2 cellular contexts compared by ENCODE assay signal in the genomic region with DNA sequence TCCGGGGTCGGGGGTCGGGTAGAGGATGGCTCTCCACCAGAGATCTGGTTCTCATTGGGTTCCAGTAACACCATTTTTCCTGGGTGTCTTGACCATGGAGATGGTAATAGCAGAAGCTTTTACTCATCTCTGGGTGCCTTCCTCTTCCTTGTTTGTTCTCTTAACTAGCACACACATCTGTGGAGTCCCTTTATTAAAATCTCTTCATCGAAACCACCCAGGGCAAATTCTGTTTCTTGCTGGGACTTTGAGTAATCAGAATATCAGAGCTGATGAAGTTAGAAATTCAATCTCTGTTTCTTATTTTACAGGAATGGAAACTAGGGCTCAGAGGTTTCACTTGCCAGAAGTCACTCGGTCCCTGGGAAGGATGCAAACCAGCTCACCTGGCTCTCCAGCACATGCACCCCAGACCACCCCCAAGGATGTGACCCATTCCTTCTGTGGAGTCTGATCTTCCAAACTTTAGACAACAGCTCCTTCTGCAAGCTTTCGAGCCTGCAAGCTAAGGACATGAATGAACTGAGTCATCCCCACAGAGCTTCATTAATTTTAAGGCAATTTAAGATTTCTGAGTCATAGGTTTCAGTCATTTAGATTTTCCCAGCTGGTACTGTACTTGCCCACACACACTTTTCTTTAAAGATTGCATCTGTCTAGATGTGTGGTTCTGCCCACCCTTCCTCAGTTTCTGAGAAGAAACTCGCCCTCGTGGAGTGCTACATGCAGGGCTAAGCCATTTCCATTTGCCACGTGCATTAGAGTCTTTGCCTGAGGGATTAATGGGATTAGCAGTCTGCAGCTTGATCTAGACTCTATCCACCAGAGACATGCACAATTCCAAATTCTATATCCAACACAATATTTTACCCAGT.
TF ChIP-seq lines count a peak whose summit lies in the region.

No MANE protein-coding gene starts in this region.

TF ChIP-seq in SK-N-SH, 30 proteins besides CTCF, POLR2A, EP300 and RAD21:
- TF ChIP-seq, protein P1, sequence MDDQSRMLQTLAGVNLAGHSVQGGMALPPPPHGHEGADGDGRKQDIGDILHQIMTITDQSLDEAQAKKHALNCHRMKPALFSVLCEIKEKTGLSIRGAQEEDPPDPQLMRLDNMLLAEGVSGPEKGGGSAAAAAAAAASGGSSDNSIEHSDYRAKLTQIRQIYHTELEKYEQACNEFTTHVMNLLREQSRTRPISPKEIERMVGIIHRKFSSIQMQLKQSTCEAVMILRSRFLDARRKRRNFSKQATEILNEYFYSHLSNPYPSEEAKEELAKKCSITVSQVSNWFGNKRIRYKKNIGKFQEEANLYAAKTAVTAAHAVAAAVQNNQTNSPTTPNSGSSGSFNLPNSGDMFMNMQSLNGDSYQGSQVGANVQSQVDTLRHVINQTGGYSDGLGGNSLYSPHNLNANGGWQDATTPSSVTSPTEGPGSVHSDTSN (IDR thresholded peaks at IDR 0.05): peak; percentile 78
- no peak for TF ChIP-seq EZH2phosphoT487 (IDR thresholded peaks at IDR 0.05; ENCODE audit: borderline replicate concordance, low read depth)
- peak; percentile 22; the same call in 1 of the 2 replicates for TF ChIP-seq SIN3A (IDR thresholded peaks at IDR 0.05; ENCODE audit: borderline replicate concordance, low read depth, low read length)
- TF ChIP-seq MEF2A (IDR thresholded peaks at IDR 0.05; ENCODE audit: borderline replicate concordance, low read depth): no peak
- TF ChIP-seq, protein P2, sequence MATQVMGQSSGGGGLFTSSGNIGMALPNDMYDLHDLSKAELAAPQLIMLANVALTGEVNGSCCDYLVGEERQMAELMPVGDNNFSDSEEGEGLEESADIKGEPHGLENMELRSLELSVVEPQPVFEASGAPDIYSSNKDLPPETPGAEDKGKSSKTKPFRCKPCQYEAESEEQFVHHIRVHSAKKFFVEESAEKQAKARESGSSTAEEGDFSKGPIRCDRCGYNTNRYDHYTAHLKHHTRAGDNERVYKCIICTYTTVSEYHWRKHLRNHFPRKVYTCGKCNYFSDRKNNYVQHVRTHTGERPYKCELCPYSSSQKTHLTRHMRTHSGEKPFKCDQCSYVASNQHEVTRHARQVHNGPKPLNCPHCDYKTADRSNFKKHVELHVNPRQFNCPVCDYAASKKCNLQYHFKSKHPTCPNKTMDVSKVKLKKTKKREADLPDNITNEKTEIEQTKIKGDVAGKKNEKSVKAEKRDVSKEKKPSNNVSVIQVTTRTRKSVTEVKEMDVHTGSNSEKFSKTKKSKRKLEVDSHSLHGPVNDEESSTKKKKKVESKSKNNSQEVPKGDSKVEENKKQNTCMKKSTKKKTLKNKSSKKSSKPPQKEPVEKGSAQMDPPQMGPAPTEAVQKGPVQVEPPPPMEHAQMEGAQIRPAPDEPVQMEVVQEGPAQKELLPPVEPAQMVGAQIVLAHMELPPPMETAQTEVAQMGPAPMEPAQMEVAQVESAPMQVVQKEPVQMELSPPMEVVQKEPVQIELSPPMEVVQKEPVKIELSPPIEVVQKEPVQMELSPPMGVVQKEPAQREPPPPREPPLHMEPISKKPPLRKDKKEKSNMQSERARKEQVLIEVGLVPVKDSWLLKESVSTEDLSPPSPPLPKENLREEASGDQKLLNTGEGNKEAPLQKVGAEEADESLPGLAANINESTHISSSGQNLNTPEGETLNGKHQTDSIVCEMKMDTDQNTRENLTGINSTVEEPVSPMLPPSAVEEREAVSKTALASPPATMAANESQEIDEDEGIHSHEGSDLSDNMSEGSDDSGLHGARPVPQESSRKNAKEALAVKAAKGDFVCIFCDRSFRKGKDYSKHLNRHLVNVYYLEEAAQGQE (IDR thresholded peaks at IDR 0.05; ENCODE audit: low read depth, low read length): no peak
- TF ChIP-seq RFX5 (IDR thresholded peaks at IDR 0.05; ENCODE audit: low read length): no peak
- TF ChIP-seq RCOR1 (IDR thresholded peaks at IDR 0.05; ENCODE audit: low read length): no peak
- TF ChIP-seq POLR2AphosphoS5 (IDR thresholded peaks at IDR 0.05; ENCODE audit: low read depth, low read length): peak; percentile 42; the same call in 1 of the 2 replicates
- TF ChIP-seq, protein P3, sequence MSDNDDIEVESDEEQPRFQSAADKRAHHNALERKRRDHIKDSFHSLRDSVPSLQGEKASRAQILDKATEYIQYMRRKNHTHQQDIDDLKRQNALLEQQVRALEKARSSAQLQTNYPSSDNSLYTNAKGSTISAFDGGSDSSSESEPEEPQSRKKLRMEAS (IDR thresholded peaks at IDR 0.05; ENCODE audit: low read depth): peak; percentile 92
- TF ChIP-seq FOSL2 (IDR thresholded peaks at IDR 0.05; ENCODE audit: borderline replicate concordance, low read depth): peak; percentile 89
- TF ChIP-seq, protein P4, sequence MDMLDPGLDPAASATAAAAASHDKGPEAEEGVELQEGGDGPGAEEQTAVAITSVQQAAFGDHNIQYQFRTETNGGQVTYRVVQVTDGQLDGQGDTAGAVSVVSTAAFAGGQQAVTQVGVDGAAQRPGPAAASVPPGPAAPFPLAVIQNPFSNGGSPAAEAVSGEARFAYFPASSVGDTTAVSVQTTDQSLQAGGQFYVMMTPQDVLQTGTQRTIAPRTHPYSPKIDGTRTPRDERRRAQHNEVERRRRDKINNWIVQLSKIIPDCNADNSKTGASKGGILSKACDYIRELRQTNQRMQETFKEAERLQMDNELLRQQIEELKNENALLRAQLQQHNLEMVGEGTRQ (IDR thresholded peaks at IDR 0.05; ENCODE audit: borderline replicate concordance, low read depth, low read length): no peak
- no peak for TF ChIP-seq RXRA (IDR thresholded peaks at IDR 0.05; ENCODE audit: borderline replicate concordance, low read depth)
- TF ChIP-seq FOXM1 (IDR thresholded peaks at IDR 0.05; ENCODE audit: low read depth): 0 out of 2 replicates have a peak, but pooled peaks have one; percentile 20
- TF ChIP-seq TCF12 (IDR thresholded peaks at IDR 0.05): peak; percentile 48
- peak; percentile 82 for TF ChIP-seq JUND (IDR thresholded peaks at IDR 0.05)
- TF ChIP-seq NFIC (IDR thresholded peaks at IDR 0.05; ENCODE audit: borderline replicate concordance): 0 out of 2 replicates have a peak, but pooled peaks have one; percentile 15
- TF ChIP-seq TEAD4 (IDR thresholded peaks at IDR 0.05; ENCODE audit: borderline replicate concordance, insufficient read depth): peak; percentile 44; the same call in 1 of the 2 replicates

TF ChIP-seq in endothelial cell of umbilical vein, 7 proteins besides CTCF, POLR2A, EP300 and RAD21:
- TF ChIP-seq JUN (IDR thresholded peaks at IDR 0.05; ENCODE audit: borderline replicate concordance, insufficient read depth, insufficient read length, low read depth): no peak
- TF ChIP-seq POLR2AphosphoS5 (IDR thresholded peaks at IDR 0.05; ENCODE audit: insufficient read depth, low read depth, low read length): peak; percentile 2
